ENCODE assay signal across 8 cellular contexts in genomic region chr2:148552675-148553331, GRCh38.
DNase-seq lines count a peak whose midpoint lies in the region; ATAC-seq and TF ChIP-seq lines count a peak whose summit lies in the region.

No MANE protein-coding gene starts in this region.

- H3K9me3 ChIP-seq in body of pancreas, result no peaks in the 10 kb centered on the region

- intact Hi-C loops in body of pancreas (cut with DNase I), result no loop called here

- WGBS in body of pancreas, 2 donors, result 53 to 59% methylated on average over 9 of the region's 9 CpGs

- H3K27me3 ChIP-seq in body of pancreas, result no peaks in the 10 kb centered on the region

- no peak overlapping the region for H3K27ac Mint-ChIP-seq in type B pancreatic cell

- H3K9me3 Mint-ChIP-seq in type B pancreatic cell, result no peaks in the 10 kb centered on the region

- no peaks in the 10 kb centered on the region for H3K36me3 Mint-ChIP-seq in type B pancreatic cell

- no peak overlapping the region for H3K27ac ChIP-seq in coronary artery
- H3K27ac ChIP-seq in body of pancreas, result no peak overlapping the region

- H3K27me3 Mint-ChIP-seq in type B pancreatic cell, result peaks cover 4% of the 10 kb centered on the region

- DNase-seq in ELR (ENCODE audit: low read depth) (peak; percentile 22), NCI-H2227 treated with DMSO at 0.1 percent for 48 hours (lab: John Stamatoyannopoulos, UW) (peak; percentile 69), coronary artery (ENCODE audit: low spot score) (no peak), skeletal muscle cell (ENCODE audit: low read depth) (no peak), type B pancreatic cell (ENCODE audit: extremely low spot score, unreplicated experiment) (no peak), body of pancreas (no peak)

- no peak overlapping the region for H3K4me3 Mint-ChIP-seq in type B pancreatic cell

- no peaks in the 10 kb centered on the region for H3K4me1 ChIP-seq in body of pancreas

- H3K4me1 Mint-ChIP-seq in type B pancreatic cell (ENCODE audit: unreplicated experiment), result no peaks in the 10 kb centered on the region

- no peak for TF ChIP-seq POLR2A in body of pancreas (IDR thresholded peaks at IDR 0.05)

- ATAC-seq in GM21447 (IDR thresholded peaks at IDR 0.05; ENCODE audit: unreplicated experiment) (peak; percentile 54), HG02840 (IDR thresholded peaks at IDR 0.05; ENCODE audit: low FRiP score, unreplicated experiment) (no peak), body of pancreas (no peak)

- no peak for TF ChIP-seq CTCF in coronary artery (IDR thresholded peaks at IDR 0.05)
- TF ChIP-seq CTCF in type B pancreatic cell (conservative IDR thresholded peaks at IDR 0.05), result no peak
- no peak for TF ChIP-seq CTCF in body of pancreas (IDR thresholded peaks at IDR 0.05)

- H3K36me3 ChIP-seq in body of pancreas (replicated peaks in 1 of 2; ENCODE audit: insufficient read depth in 1 of 2, low read depth in 2 of 2), result no peaks in the 10 kb centered on the region

- peak overlapping the region; percentile 60 for H3K4me3 ChIP-seq in coronary artery
- H3K4me3 ChIP-seq in skeletal muscle cell (ENCODE audit: low read depth, low read length), result peak overlapping the region; percentile 33
- no peak overlapping the region for H3K4me3 ChIP-seq in body of pancreas

Comparison
In these comparisons a context has a peak if more than half of its experiments do, and no peak if none do; other contexts are left out.
1. DNase-seq: peak in ELR (single experiment) and NCI-H2227 treated with DMSO at 0.1 percent for 48 hours (single experiment); none in coronary artery (single experiment), skeletal muscle cell (single experiment), type B pancreatic cell (single experiment) and body of pancreas (0 of 4).
2. H3K4me3 ChIP-seq: peak in coronary artery (single experiment) and skeletal muscle cell (single experiment); none in body of pancreas (0 of 2).